Comparison of ENCODE assay signal across 22 cellular contexts in genomic region chr15:52290800-52291199, GRCh38. TPM values are rescaled to one million over a fixed set of nuclear protein-coding genes. Genes with fewer than 3 reads are reported as not detected.
DNase-seq lines count a peak whose midpoint lies in the region; ATAC-seq, FAIRE-seq and TF ChIP-seq lines count a peak whose summit lies in the region.
"Had no signal": no experiment of that assay in that cellular context is flagged by ENCODE, and none has a peak within 500 bp of the region (broad histone marks: within the 10 kb centered on the region; RNA-seq: fewer than 3 reads in every experiment).

No MANE protein-coding gene starts in this region.

- H3K9me3 Mint-ChIP-seq in activated T-helper 17 cell treated with anti-CD3 and anti-CD28 coated beads, Interleukin-2, amount 50 U/mL, for 72 hours, result no peaks in the 10 kb centered on the region
- H3K9me3 Mint-ChIP-seq: dendritic cell treated with granulocyte-macrophage colony-stimulating factor and Interleukin-4, amounts not matched to agents 40 ng/mL and 50 ng/mL, for 4 days; HFFc6; T-cell had no signal

- TF ChIP-seq EP300 in HepG2 (IDR thresholded peaks at IDR 0.05; ENCODE audit: low read depth in 2 of 2, low read length in 2 of 2) (no peak), HepG2 (CRISPR knock-in tag; IDR thresholded peaks at IDR 0.05; ENCODE audit: borderline replicate concordance) (no peak)

- no peaks in the 10 kb centered on the region for H4K20me1 ChIP-seq in HepG2 (ENCODE audit: insufficient read depth, low read length)

- BruUV-seq in HepG2 (replicated peaks; lab: Mats Ljungman, UMichigan), result no TSS peak

- H3K4me3 Mint-ChIP-seq in activated T-helper 17 cell treated with anti-CD3 and anti-CD28 coated beads, Interleukin-2, amount 50 U/mL, for 72 hours, result no peak overlapping the region
- H3K4me3 Mint-ChIP-seq: CD14-positive monocyte; dendritic cell treated with granulocyte-macrophage colony-stimulating factor and Interleukin-4, amounts not matched to agents 40 ng/mL and 50 ng/mL, for 4 days; HFFc6; T-cell had no signal

- H3K27me3 ChIP-seq in HepG2 (ENCODE audit: control insufficient read depth in 1 of 2, insufficient read depth in 2 of 2, low read length in 2 of 2) (no peaks in the 10 kb centered on the region), right lobe of liver (no peaks in the 10 kb centered on the region)

- no peak for TF ChIP-seq RAD21 in HepG2 (CRISPR knock-in tag; IDR thresholded peaks at IDR 0.05)

- peaks cover 11% of the 10 kb centered on the region for H3K4me1 Mint-ChIP-seq in activated T-helper 17 cell treated with anti-CD3 and anti-CD28 coated beads, Interleukin-2, amount 50 U/mL, for 72 hours

- no peak for DNase-seq in HepG2 (ENCODE audit: low spot score)
- no peak for DNase-seq in right lobe of liver
- DNase-seq in kidney glomerular epithelial cell (lab: John Stamatoyannopoulos, UW), result peak; percentile 13
- no peak for DNase-seq in G401 (ENCODE audit: low spot score)
- no peak for DNase-seq in HTR-8/SVneo (ENCODE audit: insufficient read length, low spot score)
- no peak for DNase-seq in putamen (ENCODE audit: low spot score)
- DNase-seq in NCI-H748 treated with DMSO at 0.1 percent for 48 hours (lab: John Stamatoyannopoulos, UW), result no peak
- DNase-seq: activated CD4-positive, alpha-beta T cell treated with anti-CD3 and anti-CD28 coated beads for 1 hour; activated naive CD4-positive, alpha-beta T cell treated with anti-CD3 and anti-CD28 coated beads, Interleukin-2, amount 50 U/mL, for 16 hours; anterior cingulate cortex; central memory CD4-positive, alpha-beta T cell; HFFc6; NCI-H524; Peyer's patch; T-cell; upper lobe of right lung had no signal

- in situ Hi-C loops in HepG2 (cut with HindIII; ENCODE audit: extremely low pct_ligation_motif_present, low pct_unique_long_range_greater_than_20kb), result no loop called here
- in situ Hi-C loops in G401 (cut with HindIII; ENCODE audit: low sequenced_read_pairs), result no loop called here

- peaks cover 50% of the 10 kb centered on the region for H3K79me2 ChIP-seq in HepG2 (ENCODE audit: insufficient read depth, low read length)

- no peaks in the 10 kb centered on the region for H3K9me3 ChIP-seq in HepG2 (ENCODE audit: low read length)
- H3K9me3 ChIP-seq in right lobe of liver, result no peaks in the 10 kb centered on the region
- H3K9me3 ChIP-seq: Peyer's patch, upper lobe of right lung had no signal

- peaks cover 20% of the 10 kb centered on the region for H3K27me3 Mint-ChIP-seq in activated T-helper 17 cell treated with anti-CD3 and anti-CD28 coated beads, Interleukin-2, amount 50 U/mL, for 72 hours
- H3K27me3 Mint-ChIP-seq: progenitor cell of endocrine pancreas had no signal

- no peak for ATAC-seq in HepG2
- no peak for ATAC-seq in right lobe of liver
- no peak for ATAC-seq in activated T-helper 17 cell treated with anti-CD3 and anti-CD28 coated beads, Interleukin-2, amount 50 U/mL, for 72 hours (replicated peaks)
- ATAC-seq: T-cell, upper lobe of right lung had no signal

- H3K4me3 ChIP-seq in HepG2 (replicated peaks in 1 of 3; ENCODE audit: insufficient read depth in 1 of 3, low read depth in 2 of 3, low read length in 3 of 3) (no peak overlapping the region), right lobe of liver (no peak overlapping the region)
- H3K4me3 ChIP-seq: Peyer's patch, upper lobe of right lung had no signal

- H2AFZ ChIP-seq in HepG2 (ENCODE audit: low read length), result no peak overlapping the region

- H3K27ac Mint-ChIP-seq in activated T-helper 17 cell treated with anti-CD3 and anti-CD28 coated beads, Interleukin-2, amount 50 U/mL, for 72 hours, result peak overlapping the region; percentile 73
- H3K27ac Mint-ChIP-seq: CD14-positive monocyte, HFFc6, T-cell had no signal

- H3K4me1 ChIP-seq in HepG2 (ENCODE audit: insufficient read depth, low read length) (peaks cover 75% of the 10 kb centered on the region), right lobe of liver (peaks cover 0 to 36% (median 5%) of the 10 kb centered on the region in 4 donors)

- TF ChIP-seq CTCF in HepG2 (CRISPR knock-in tag; IDR thresholded peaks at IDR 0.05), result no peak
- TF ChIP-seq CTCF in right lobe of liver (IDR thresholded peaks at IDR 0.05), result no peak

- no peak for FAIRE-seq in HepG2 (lab: Jason Lieb, UNC)
- FAIRE-seq in HTR-8/SVneo (lab: Jason Lieb, UNC), result no peak
- FAIRE-seq: TTC549 had no signal

- POLR2A ChIA-PET in HepG2 (lab: Yijun Ruan, JAX), result interaction anchor here (1.7 kb wide), 1 partner anchor 10 kb away, joined by 5 read pairs; no protein-coding TSS in a partner anchor

- no peak overlapping the region for H3K9ac ChIP-seq in HepG2 (ENCODE audit: insufficient read depth, low read depth, low read length)
- H3K9ac ChIP-seq: KMS-11 had no signal

- intact Hi-C loops in HepG2 (cut with micrococcal nuclease; ENCODE audit: unreplicated experiment), result no loop called here
- intact Hi-C loops in right lobe of liver (cut with DNase I), result no loop called here

- CTCF ChIA-PET in HepG2 (lab: Yijun Ruan, JAX; ENCODE audit: low intra/inter-chr PET ratio, low total read pairs), result no interaction called here

- peaks cover 0 to 7% of the 10 kb centered on the region in 2 experiments; a peak in 1 of 5 replicates for H3K36me3 ChIP-seq in HepG2 (replicated peaks in 1 of 2; ENCODE audit: control insufficient read depth in 1 of 2, insufficient read depth in 2 of 2, low read length in 2 of 2)
- no peaks in the 10 kb centered on the region for H3K36me3 ChIP-seq in right lobe of liver
- H3K36me3 ChIP-seq: Peyer's patch, upper lobe of right lung had no signal

- H3K27ac ChIP-seq in HepG2 (ENCODE audit: extremely low read length, insufficient read depth, low read length) (peak overlapping the region; percentile 2), right lobe of liver (no peak overlapping the region)
- H3K27ac ChIP-seq: KMS-11, Peyer's patch, upper lobe of right lung had no signal

- no peaks in the 10 kb centered on the region for H3K36me3 Mint-ChIP-seq in activated T-helper 17 cell treated with anti-CD3 and anti-CD28 coated beads, Interleukin-2, amount 50 U/mL, for 72 hours (ENCODE audit: low read depth)
- H3K36me3 Mint-ChIP-seq: CD14-positive monocyte, T-cell had no signal

- WGBS in HepG2 (ENCODE audit: low lambda C conversion rate), result 93% methylated on average over 3 of the region's 3 CpGs
- WGBS in right lobe of liver (ENCODE audit: insufficient coverage, low coverage, low lambda C conversion rate, missing lambda C conversion rate), result 84% methylated on average over 3 of the region's 3 CpGs

- TF ChIP-seq POLR2A in HepG2 (IDR thresholded peaks at IDR 0.05; ENCODE audit: insufficient read depth in 1 of 2, low read depth in 2 of 2, low read length in 2 of 2) (no peak), right lobe of liver (IDR thresholded peaks at IDR 0.05) (no peak)

- no peak overlapping the region for H3K4me2 ChIP-seq in HepG2 (ENCODE audit: low read depth, low read length)
- H3K4me2 ChIP-seq: KMS-11 had no signal

TF ChIP-seq in HepG2, 621 proteins besides CTCF, POLR2A, EP300 and RAD21 (continues in another document):
- no peak for TF ChIP-seq HINFP (CRISPR knock-in tag; IDR thresholded peaks at IDR 0.05; ENCODE audit: low read depth)
- no peak for TF ChIP-seq KLF6 (CRISPR knock-in tag; IDR thresholded peaks at IDR 0.05)
- TF ChIP-seq BORCS8-MEF2B (CRISPR knock-in tag; IDR thresholded peaks at IDR 0.05), result no peak
- no peak for TF ChIP-seq ZNF432 (CRISPR knock-in tag; IDR thresholded peaks at IDR 0.05; ENCODE audit: borderline replicate concordance)
- TF ChIP-seq TMF1 (CRISPR knock-in tag; IDR thresholded peaks at IDR 0.05; ENCODE audit: low read depth), result no peak
- TF ChIP-seq ZNF256 (CRISPR knock-in tag; conservative IDR thresholded peaks at IDR 0.05), result no peak

RNA-seq across cellular contexts. Expression of gene MYO5C, which starts 4.8 kb away (rescaled TPM):
- total RNA-seq in HepG2 (2016; rRNA removed; fragmentation: Illumina TruSeq; extraction: Trizol) (23.7 and 37.3 TPM in 2 replicates), right lobe of liver (10 to 100 TPM in 1 of 6 experiments, 1 to 10 TPM in 5; 5.8 to 10.2 (median 7.1) TPM)
- 7.8 and 10.0 TPM in 2 replicates for total RNA-seq in HepG2 (2016; cell fraction: cytosol; rRNA removed; fragmentation: Illumina TruSeq; extraction: Trizol; ENCODE audit: low read depth)
- 22.8 and 32.5 TPM in 2 replicates for total RNA-seq in HepG2 (2016; cell fraction: insoluble cytoplasmic fraction; rRNA removed; fragmentation: Illumina TruSeq; extraction: Trizol)
- total RNA-seq in HepG2 (2016; cell fraction: membrane; rRNA removed; fragmentation: Illumina TruSeq; extraction: Trizol), result 18.9 and 21.8 TPM in 2 replicates
- 39.3 and 39.5 TPM in 2 replicates for total RNA-seq in HepG2 (2016; cell fraction: nucleus; rRNA removed; fragmentation: Illumina TruSeq; extraction: Trizol)
- polyA plus RNA-seq in HepG2 (2011; rRNA removed), result 13.7 and 15.7 TPM in 2 replicates
- 7.3 and 7.9 TPM in 2 replicates for polyA plus RNA-seq in HepG2 (2011; cell fraction: cytosol; rRNA removed)
- 17.4 and 19.9 TPM in 2 replicates for polyA plus RNA-seq in HepG2 (2011; cell fraction: nucleus; rRNA removed)
- polyA plus RNA-seq in HepG2 (2012), result 7.0 and 10.2 TPM in 2 replicates
- 1.7 and 1.8 TPM in 2 replicates for polyA plus RNA-seq in HepG2 (2016; cell fraction: cytosol; fragmentation: Illumina TruSeq; extraction: Trizol; ENCODE audit: low read depth)
- polyA plus RNA-seq in HepG2 (2016; cell fraction: insoluble cytoplasmic fraction; fragmentation: Illumina TruSeq; extraction: Trizol; ENCODE audit: low read depth), result 23.1 and 25.5 TPM in 2 replicates
- 4.2 TPM in 2 replicates for polyA plus RNA-seq in HepG2 (2016; cell fraction: membrane; fragmentation: Illumina TruSeq; extraction: Trizol; ENCODE audit: low read depth)
- polyA plus RNA-seq in HepG2 (2016; cell fraction: nucleus; fragmentation: Illumina TruSeq; extraction: Trizol; ENCODE audit: insufficient read depth, low read depth), result 35.8 and 37.1 TPM in 2 replicates
- polyA minus RNA-seq in HepG2 (2011; rRNA and poly(A)+ RNA removed; ENCODE audit: low replicate concordance), result 23.1 and 52.1 TPM in 2 replicates
- polyA minus RNA-seq in HepG2 (2011; cell fraction: cytosol; rRNA and poly(A)+ RNA removed), result 10.5 and 13.8 TPM in 2 replicates
- 52.0 and 54.7 TPM in 2 replicates for polyA minus RNA-seq in HepG2 (2011; cell fraction: nucleus; rRNA and poly(A)+ RNA removed)
- 1 to 10 TPM; 2.3 to 3.0 TPM for total RNA-seq in activated T-helper 17 cell treated with anti-CD3 and anti-CD28 coated beads, Interleukin-2, amount 50 U/mL, for 72 hours
- 1.3 and 4.2 TPM in 2 replicates for total RNA-seq in G401 (2014; rRNA removed; shearing (Covaris generic))
- polyA plus RNA-seq: CD14-positive monocyte had no signal
